ENCODE assay signal across 27 cellular contexts in genomic region chr2:65456886-65457285, GRCh38. TPM values are rescaled to one million over a fixed set of nuclear protein-coding genes. Genes with fewer than 3 reads are reported as not detected.
DNase-seq lines count a peak whose midpoint lies in the region; ATAC-seq, FAIRE-seq and TF ChIP-seq lines count a peak whose summit lies in the region.
"Had no signal": no experiment of that assay in that cellular context is flagged by ENCODE, and none has a peak within 500 bp of the region (broad histone marks: within the 10 kb centered on the region; RNA-seq: fewer than 3 reads in every experiment).

No MANE protein-coding gene starts in this region.

- H3K4me2 ChIP-seq in mammary epithelial cell (ENCODE audit: insufficient read depth, low read depth, low read length) = no peak overlapping the region
- H3K4me2 ChIP-seq in PC-3 (ENCODE audit: low read length) = peak overlapping the region; percentile 26; the same call in 1 of the 2 replicates
- H3K4me2 ChIP-seq in smooth muscle cell = no peak overlapping the region

- FAIRE-seq in bronchial epithelial cell (lab: Jason Lieb, UNC) = no peak
- FAIRE-seq: GM12878 had no signal

- H3K4me3 Mint-ChIP-seq in MCF 10A (ENCODE audit: unreplicated experiment) = no peak overlapping the region

- peaks cover 6% of the 10 kb centered on the region for H3F3A ChIP-seq in PC-3 (ENCODE audit: low read length, unreplicated experiment)
- H3F3A ChIP-seq in smooth muscle cell (ENCODE audit: low read depth) = peaks cover 10% of the 10 kb centered on the region

- H3K4me1 ChIP-seq in mammary epithelial cell (ENCODE audit: insufficient read depth, low read length) (peaks cover 39% of the 10 kb centered on the region), PC-3 (ENCODE audit: insufficient read depth, low read length) (peaks cover 54% of the 10 kb centered on the region), smooth muscle cell (ENCODE audit: low read depth) (peaks cover 9% of the 10 kb centered on the region), adrenal gland (replicated peaks in 1 of 2) (no peaks in the 10 kb centered on the region)
- H3K4me1 ChIP-seq: Peyer's patch had no signal

- no peak for ATAC-seq in PC-3
- ATAC-seq in HG03460 (IDR thresholded peaks at IDR 0.05; ENCODE audit: unreplicated experiment) = no peak
- ATAC-seq in HG02885 (IDR thresholded peaks at IDR 0.05; ENCODE audit: poor library complexity, unreplicated experiment) = no peak
- ATAC-seq: GM12878 had no signal

- no peak overlapping the region for H3K4me3 ChIP-seq in mammary epithelial cell (replicated peaks in 1 of 3; ENCODE audit: insufficient read depth in 1 of 3, low read depth in 2 of 3, low read length in 3 of 3)
- no peak overlapping the region for H3K4me3 ChIP-seq in PC-3 (ENCODE audit: low read length)
- no peak overlapping the region for H3K4me3 ChIP-seq in bronchial epithelial cell (ENCODE audit: low read depth, low read length)
- no peak overlapping the region for H3K4me3 ChIP-seq in smooth muscle cell
- H3K4me3 ChIP-seq in adrenal gland = no peak overlapping the region
- H3K4me3 ChIP-seq: GM12878, Peyer's patch, SK-N-MC had no signal

- H3K27ac ChIP-seq in mammary epithelial cell (ENCODE audit: insufficient read depth, low read depth, low read length) = no peak overlapping the region
- H3K27ac ChIP-seq in PC-3 (ENCODE audit: low read length) = peak overlapping the region; percentile 53
- H3K27ac ChIP-seq in smooth muscle cell (ENCODE audit: low read depth) = peak overlapping the region; percentile 39
- no peak overlapping the region for H3K27ac ChIP-seq in adrenal gland
- H3K27ac ChIP-seq: Peyer's patch, SK-N-MC had no signal

- no peak for TF ChIP-seq CTCF in mammary epithelial cell (conservative IDR thresholded peaks at IDR 0.05 in 1 of 2, IDR thresholded peaks at IDR 0.05 in 1 of 2; ENCODE audit: extremely low read depth in 1 of 2, insufficient read depth in 1 of 2, low read depth in 1 of 2, low read length in 2 of 2)
- no peak for TF ChIP-seq CTCF in MCF 10A (IDR thresholded peaks at IDR 0.05; ENCODE audit: unreplicated experiment)
- TF ChIP-seq CTCF in PC-3 (conservative IDR thresholded peaks at IDR 0.05; ENCODE audit: low read depth, low read length) = no peak
- no peak for TF ChIP-seq CTCF in bronchial epithelial cell (IDR thresholded peaks at IDR 0.05; ENCODE audit: insufficient read depth, low read length, severe bottlenecking)
- no peak for TF ChIP-seq CTCF in smooth muscle cell (IDR thresholded peaks at IDR 0.05; ENCODE audit: borderline replicate concordance, insufficient read depth, poor library complexity, severe bottlenecking)
- TF ChIP-seq CTCF in adrenal gland (IDR thresholded peaks at IDR 0.05) = no peak

- in situ Hi-C loops in mammary epithelial cell (cut with MboI; ENCODE audit: low sequenced_read_pairs in 2 of 2) = no loop called here

- H3K9me3 ChIP-seq in mammary epithelial cell (replicated peaks; ENCODE audit: insufficient read depth, low read length) (no peaks in the 10 kb centered on the region), PC-3 (ENCODE audit: low read length) (no peaks in the 10 kb centered on the region), smooth muscle cell (replicated peaks; ENCODE audit: low read depth) (no peaks in the 10 kb centered on the region), adrenal gland (replicated peaks in 1 of 3) (no peaks in the 10 kb centered on the region)
- H3K9me3 ChIP-seq: Peyer's patch had no signal

- no peak overlapping the region for H3K27ac Mint-ChIP-seq in MCF 10A (ENCODE audit: low read depth, unreplicated experiment)

- H2AFZ ChIP-seq in mammary epithelial cell (ENCODE audit: low read depth, low read length) (no peak overlapping the region), PC-3 (ENCODE audit: low read length) (no peak overlapping the region), smooth muscle cell (ENCODE audit: low read depth) (no peak overlapping the region)

- H3K27me3 Mint-ChIP-seq in MCF 10A (ENCODE audit: insufficient read depth, unreplicated experiment) = no peaks in the 10 kb centered on the region

- dilution Hi-C loops in mammary epithelial cell (cut with HindIII; ENCODE audit: low sequenced_read_pairs) = no loop called here

- WGBS in mammary epithelial cell (ENCODE audit: low coverage, missing lambda C conversion rate) = 43% methylated on average over 2 of the region's 2 CpGs
- WGBS in smooth muscle cell (ENCODE audit: low lambda C conversion rate) = 71% methylated on average over 2 of the region's 2 CpGs
- WGBS in adrenal gland, 4 donors = 63 to 85% (median 72%) methylated on average over 2 of the region's 2 CpGs

- H3K36me3 ChIP-seq in mammary epithelial cell (ENCODE audit: insufficient read depth, low read length) (no peaks in the 10 kb centered on the region), PC-3 (ENCODE audit: low read depth, low read length) (no peaks in the 10 kb centered on the region), bronchial epithelial cell (ENCODE audit: control insufficient read depth, insufficient read depth, low read length) (no peaks in the 10 kb centered on the region), smooth muscle cell (ENCODE audit: low read depth) (no peaks in the 10 kb centered on the region), adrenal gland (replicated peaks in 1 of 2) (no peaks in the 10 kb centered on the region)
- H3K36me3 ChIP-seq: Peyer's patch had no signal

- POLR2A ChIA-PET in MCF 10A (lab: Yijun Ruan, JAX) = no interaction called here
- POLR2A ChIA-PET in PC-3 (lab: Charles Lee; ENCODE audit: unreplicated experiment) = no interaction called here

- intact Hi-C loops in mammary epithelial cell (cut with micrococcal nuclease) = no loop called here
- intact Hi-C loops in MCF 10A (cut with micrococcal nuclease) = no loop called here
- intact Hi-C loops in PC-3 (cut with micrococcal nuclease) = no loop called here
- intact Hi-C loops in adrenal gland (cut with DNase I) = loop anchor here in 1 of 2 donors (10.0 kb wide), 1 partner anchor 98 kb away; no protein-coding TSS in a partner anchor

- peaks cover 14% of the 10 kb centered on the region for H3K4me1 Mint-ChIP-seq in MCF 10A (ENCODE audit: insufficient read depth, unreplicated experiment)

- H3K9ac ChIP-seq in mammary epithelial cell (ENCODE audit: insufficient read depth, low read length) = no peak overlapping the region
- no peak overlapping the region; the same call in 1 of the 2 replicates for H3K9ac ChIP-seq in PC-3 (ENCODE audit: low read length)
- no peak overlapping the region for H3K9ac ChIP-seq in smooth muscle cell (ENCODE audit: low read depth)

- H3K9me2 ChIP-seq in PC-3 (replicated peaks; ENCODE audit: low read length) = no peaks in the 10 kb centered on the region

- H3K36me3 Mint-ChIP-seq in MCF 10A (ENCODE audit: insufficient read depth, unreplicated experiment) = no peaks in the 10 kb centered on the region

- H3K27me3 ChIP-seq in mammary epithelial cell (ENCODE audit: insufficient read depth, low read length) (no peaks in the 10 kb centered on the region), PC-3 (ENCODE audit: low read length) (no peaks in the 10 kb centered on the region), bronchial epithelial cell (ENCODE audit: control insufficient read depth, insufficient read depth, low read length) (no peaks in the 10 kb centered on the region), smooth muscle cell (ENCODE audit: low read depth) (no peaks in the 10 kb centered on the region), adrenal gland (no peaks in the 10 kb centered on the region)
- H3K27me3 ChIP-seq: Peyer's patch had no signal

- H3K79me2 ChIP-seq in mammary epithelial cell (ENCODE audit: insufficient read depth, low read length) (no peaks in the 10 kb centered on the region), PC-3 (ENCODE audit: low read length) (no peaks in the 10 kb centered on the region), smooth muscle cell (ENCODE audit: low read depth) (no peaks in the 10 kb centered on the region)

- H3K9me3 Mint-ChIP-seq in MCF 10A (ENCODE audit: unreplicated experiment) = peaks cover 2% of the 10 kb centered on the region

- no TSS peak for BruUV-seq in mammary epithelial cell (replicated peaks; lab: Mats Ljungman, UMichigan)
- no TSS peak for BruUV-seq in MCF 10A (replicated peaks; lab: Mats Ljungman, UMichigan)
- BruUV-seq in PC-3 (replicated peaks; lab: Mats Ljungman, UMichigan) = no TSS peak

- DNase-seq in mammary epithelial cell (peak; percentile 65), MCF 10A (ENCODE audit: unreplicated experiment) (no peak), PC-3 (peak; percentile 25), bronchial epithelial cell (ENCODE audit: low read depth) (peak; percentile 61), smooth muscle cell (lab: John Stamatoyannopoulos, UW; ENCODE audit: unreplicated experiment) (no peak), adrenal gland (no peak)
- DNase-seq: 8988T, Calu3, DND-41, GDM1, GOT3, HCEC 1CT, IMR-90, KG1, NCI-H1048, NCI-H1417, NCI-H1694, NCI-H2029 treated with DMSO at 0.1 percent for 48 hours, NCI-H2227 treated with DMSO at 0.1 percent for 48 hours, NCI-H510A, NCI-H69, Peyer's patch, SIG-M5 had no signal

- H4K20me1 ChIP-seq in mammary epithelial cell (ENCODE audit: insufficient read depth, low read length) = no peaks in the 10 kb centered on the region
- no peaks in the 10 kb centered on the region for H4K20me1 ChIP-seq in PC-3 (ENCODE audit: low read length)
- no peaks in the 10 kb centered on the region for H4K20me1 ChIP-seq in smooth muscle cell (ENCODE audit: low read depth)

- CTCF ChIA-PET in mammary epithelial cell (lab: Charles Lee; ENCODE audit: low non-redundant PET) (no interaction called here), MCF 10A (lab: Yijun Ruan, JAX) (interaction anchor here (0.6 kb wide), 2 partner anchors 32 to 35 kb away, joined by 3 to 6 read pairs; no protein-coding TSS in a partner anchor), PC-3 (lab: Charles Lee) (no interaction called here)

- no peak for TF ChIP-seq POLR2A in adrenal gland (IDR thresholded peaks at IDR 0.05)

RNA-seq across cellular contexts. Expression of gene SPRED2, which starts 24.5 kb away (rescaled TPM):
- 10 to 100 TPM; 14.7 to 60.6 TPM for total RNA-seq in mammary epithelial cell
- 40.5 TPM for polyA plus RNA-seq in mammary epithelial cell
- 89.9 TPM for polyA minus RNA-seq in mammary epithelial cell
- 38.1 and 38.6 TPM in 2 replicates for total RNA-seq in MCF 10A (2022)
- total RNA-seq in PC-3 (2014; rRNA removed) = 16.2 and 18.1 TPM in 2 replicates
- 2.4 and 3.4 TPM in 2 replicates for total RNA-seq in bronchial epithelial cell
- 18.3 and 21.3 TPM in 2 replicates for total RNA-seq in smooth muscle cell
- polyA plus RNA-seq in smooth muscle cell = 23.0 and 23.7 TPM in 2 replicates
- 10 to 100 TPM; 12.0 to 28.4 (median 18.2) TPM for total RNA-seq in adrenal gland
- 10 to 100 TPM in 2 of 3 donors, 1 to 10 TPM in 1; 8.8 to 16.5 (median 13.2) TPM for polyA plus RNA-seq in adrenal gland

Comparison
In these comparisons a context has a peak if more than half of its experiments do, and no peak if none do; other contexts are left out.
1. DNase-seq: peak in mammary epithelial cell (single experiment), PC-3 (single experiment) and bronchial epithelial cell (single experiment); none in MCF 10A (single experiment), smooth muscle cell (single experiment) and adrenal gland (0 of 7).
2. H3K27ac ChIP-seq: peak in PC-3 (single experiment) and smooth muscle cell (single experiment); none in mammary epithelial cell (single experiment) and adrenal gland (0 of 5).